In the genomic region with DNA sequence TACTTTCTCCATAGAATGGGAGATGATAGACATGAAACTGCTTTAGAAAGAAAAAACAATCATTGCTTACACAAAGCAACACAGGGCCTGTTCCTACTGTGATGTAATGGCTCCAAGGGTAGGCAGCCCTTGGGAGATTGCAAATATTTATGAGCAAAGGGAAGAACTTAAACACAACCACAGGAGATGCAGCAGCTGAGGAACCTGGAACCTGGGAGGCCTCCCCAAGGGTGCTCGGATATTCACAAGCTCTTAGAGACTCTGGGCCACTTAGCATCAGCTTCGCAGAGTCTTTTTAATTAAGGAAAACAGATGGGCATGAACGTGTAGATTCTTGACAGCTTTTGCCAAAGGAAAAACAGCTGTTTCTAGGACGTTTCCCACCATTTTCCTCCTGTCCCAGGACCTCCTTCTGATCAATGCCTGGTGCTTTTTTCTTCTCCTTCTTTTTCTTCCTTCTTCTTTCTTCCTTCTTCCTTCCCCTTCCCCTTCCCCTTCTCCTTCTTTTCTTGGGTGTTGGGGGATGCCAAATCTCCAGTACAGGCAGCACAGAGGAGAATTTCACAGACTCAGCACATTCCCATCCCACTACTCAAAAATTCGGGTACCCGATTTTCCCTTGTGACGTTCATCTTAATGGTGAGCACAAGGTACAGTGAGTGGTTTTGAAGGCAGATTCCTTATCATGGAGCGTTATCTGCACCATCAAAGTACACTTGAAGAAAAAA, we compare ENCODE assay signal across 16 cellular contexts. TPM values are rescaled to one million over a fixed set of nuclear protein-coding genes. Genes with fewer than 3 reads are reported as not detected.
DNase-seq lines count a peak whose midpoint lies in the region; ATAC-seq and TF ChIP-seq lines count a peak whose summit lies in the region.
"Had no signal": no experiment of that assay in that cellular context is flagged by ENCODE, and none has a peak within 500 bp of the region (broad histone marks: within the 10 kb centered on the region; RNA-seq: fewer than 3 reads in every experiment).

No MANE protein-coding gene starts in this region.

- H3K27me3 ChIP-seq in parathyroid adenoma (ENCODE audit: control insufficient read depth, insufficient read depth, low read length), result no peaks in the 10 kb centered on the region

- no peaks in the 10 kb centered on the region for H3K4me1 ChIP-seq in HEK293 (ENCODE audit: control insufficient read depth, insufficient read depth, low read length)
- H3K4me1 ChIP-seq in parathyroid adenoma, result peaks cover 4% of the 10 kb centered on the region

- no peak overlapping the region for H3K27ac ChIP-seq in HEK293 (ENCODE audit: extremely low read depth, low read depth, low read length)
- no peak overlapping the region for H3K27ac ChIP-seq in parathyroid adenoma

- ATAC-seq in activated CD8-positive, alpha-beta memory T cell treated with anti-CD3 and anti-CD28 coated beads, Interleukin-2, amount 10 ng/mL, durations not matched to agents 7 days and 5 days, result peak; percentile 9
- no peak for ATAC-seq in activated naive CD4-positive, alpha-beta T cell treated with anti-CD3 and anti-CD28 coated beads, Interleukin-2, amount 50 U/mL, for 72 hours

- H2AFZ ChIP-seq in parathyroid adenoma, result peak overlapping the region; percentile 58

- H3K9me3 ChIP-seq in HEK293 (ENCODE audit: control insufficient read depth, insufficient read depth, low read depth, low read length) (no peaks in the 10 kb centered on the region), parathyroid adenoma (ENCODE audit: control insufficient read depth, low read length) (no peaks in the 10 kb centered on the region)

- peaks cover 22% of the 10 kb centered on the region for H3K4me1 Mint-ChIP-seq in activated CD8-positive, alpha-beta memory T cell treated with anti-CD3 and anti-CD28 coated beads, Interleukin-2, amount 10 ng/mL, durations not matched to agents 7 days and 5 days

- no peak for DNase-seq in activated CD8-positive, alpha-beta memory T cell treated with anti-CD3 and anti-CD28 coated beads, Interleukin-2, amount 10 ng/mL, durations not matched to agents 7 days and 5 days
- no peak for DNase-seq in activated CD8-positive, alpha-beta memory T cell treated with anti-CD3 and anti-CD28 coated beads, Interleukin-2, amount 50 U/mL, for 48 hours
- DNase-seq in activated naive CD4-positive, alpha-beta T cell treated with anti-CD3 and anti-CD28 coated beads, Interleukin-2, amount 50 U/mL, for 72 hours (ENCODE audit: low spot score in 2 of 2), result no peak
- DNase-seq in mucosa of gallbladder (ENCODE audit: low spot score) (no peak), NCI-H510A treated with DMSO at 0.1 percent for 48 hours (lab: John Stamatoyannopoulos, UW) (no peak), foreskin melanocyte (no peak)
- DNase-seq: EL, hippocampal formation, natural killer cell, NCI-H1048, NCI-H2029, NCI-H69, SHP77 treated with DMSO at 0.1 percent for 48 hours had no signal

- POLR2A ChIA-PET in HEK293 (lab: Yijun Ruan, JAX), result no interaction called here

- H3K4me3 Mint-ChIP-seq in activated CD8-positive, alpha-beta memory T cell treated with anti-CD3 and anti-CD28 coated beads, Interleukin-2, amount 10 ng/mL, durations not matched to agents 7 days and 5 days, result no peak overlapping the region
- H3K4me3 Mint-ChIP-seq: natural killer cell had no signal

- H3K36me3 Mint-ChIP-seq in activated CD8-positive, alpha-beta memory T cell treated with anti-CD3 and anti-CD28 coated beads, Interleukin-2, amount 10 ng/mL, durations not matched to agents 7 days and 5 days, result no peaks in the 10 kb centered on the region
- peaks cover 0 to 34% of the 10 kb centered on the region in 2 donors for H3K36me3 Mint-ChIP-seq in activated naive CD4-positive, alpha-beta T cell treated with anti-CD3 and anti-CD28 coated beads, Interleukin-2, amount 50 U/mL, for 72 hours
- H3K36me3 Mint-ChIP-seq: IgD-negative memory B cell, natural killer cell had no signal

- H3K27me3 Mint-ChIP-seq in activated CD8-positive, alpha-beta memory T cell treated with anti-CD3 and anti-CD28 coated beads, Interleukin-2, amount 10 ng/mL, durations not matched to agents 7 days and 5 days, result peaks cover 65% of the 10 kb centered on the region
- H3K27me3 Mint-ChIP-seq: IgD-negative memory B cell had no signal

- no peak overlapping the region for H3K4me3 ChIP-seq in HEK293 (ENCODE audit: low read depth, low read length)
- no peak overlapping the region for H3K4me3 ChIP-seq in parathyroid adenoma (ENCODE audit: low read depth, low read length)

- TF ChIP-seq CTCF in HEK293 (tag by site-specific recombination; IDR thresholded peaks at IDR 0.05) (no peak), parathyroid adenoma (IDR thresholded peaks at IDR 0.05) (no peak)

- H3K9me3 Mint-ChIP-seq in activated CD8-positive, alpha-beta memory T cell treated with anti-CD3 and anti-CD28 coated beads, Interleukin-2, amount 10 ng/mL, durations not matched to agents 7 days and 5 days (ENCODE audit: low read depth), result no peaks in the 10 kb centered on the region
- no peaks in the 10 kb centered on the region for H3K9me3 Mint-ChIP-seq in activated naive CD4-positive, alpha-beta T cell treated with anti-CD3 and anti-CD28 coated beads, Interleukin-2, amount 50 U/mL, for 72 hours
- H3K9me3 Mint-ChIP-seq: IgD-negative memory B cell, natural killer cell had no signal

- H3K9ac ChIP-seq in parathyroid adenoma, result no peak overlapping the region

- no peak overlapping the region for H3K27ac Mint-ChIP-seq in activated CD8-positive, alpha-beta memory T cell treated with anti-CD3 and anti-CD28 coated beads, Interleukin-2, amount 10 ng/mL, durations not matched to agents 7 days and 5 days
- H3K27ac Mint-ChIP-seq in activated naive CD4-positive, alpha-beta T cell treated with anti-CD3 and anti-CD28 coated beads, Interleukin-2, amount 50 U/mL, for 72 hours, result peak overlapping the region; percentile 71 to 99
- H3K27ac Mint-ChIP-seq: natural killer cell had no signal

- H3K4me2 ChIP-seq in parathyroid adenoma (ENCODE audit: low read length), result no peak overlapping the region

- no peaks in the 10 kb centered on the region for H3K79me2 ChIP-seq in parathyroid adenoma

- H3K36me3 ChIP-seq in HEK293 (ENCODE audit: control insufficient read depth in 2 of 2, insufficient read depth in 1 of 2, low read length in 2 of 2) (no peaks in the 10 kb centered on the region), parathyroid adenoma (ENCODE audit: control insufficient read depth, insufficient read depth, low read length) (no peaks in the 10 kb centered on the region)

- CTCF ChIA-PET in activated CD8-positive, alpha-beta memory T cell treated with anti-CD3 and anti-CD28 coated beads, Interleukin-2, amount 10 ng/mL, durations not matched to agents 7 days and 5 days (lab: Charles Lee), result interaction anchor here (0.9 to 2.0 kb wide), 3 partner anchors 28 to 54 kb away, joined by 3 to 8 read pairs (median 3); no protein-coding TSS in a partner anchor
- CTCF ChIA-PET in HEK293 (lab: Yijun Ruan, JAX), result no interaction called here

TF ChIP-seq in HEK293, 187 proteins besides CTCF, POLR2A, EP300 and RAD21:
- peak; percentile 71 for TF ChIP-seq GLIS1 (tag by site-specific recombination; IDR thresholded peaks at IDR 0.05)
- TF ChIP-seq ZNF426 (tag by site-specific recombination; IDR thresholded peaks at IDR 0.05), result no peak
- no peak for TF ChIP-seq ZNF837 (tag by site-specific recombination; IDR thresholded peaks at IDR 0.05)
- TF ChIP-seq ZNF76 (tag by site-specific recombination; IDR thresholded peaks at IDR 0.05; ENCODE audit: borderline replicate concordance, low read depth), result no peak
- no peak for TF ChIP-seq YY2 (tag by site-specific recombination; IDR thresholded peaks at IDR 0.05)
- no peak for TF ChIP-seq PRDM1 (tag by site-specific recombination; IDR thresholded peaks at IDR 0.05)
- TF ChIP-seq EGR2 (tag by site-specific recombination; IDR thresholded peaks at IDR 0.05; ENCODE audit: low read depth), result no peak
- peak; percentile 55 for TF ChIP-seq ZIC2 (tag by site-specific recombination; IDR thresholded peaks at IDR 0.05)
- no peak for TF ChIP-seq RBAK (tag by site-specific recombination; IDR thresholded peaks at IDR 0.05)

RNA-seq across cellular contexts. Expression of gene TCF7, which starts 28.1 kb away (rescaled TPM):
- total RNA-seq in activated CD8-positive, alpha-beta memory T cell treated with anti-CD3 and anti-CD28 coated beads, Interleukin-2, amount 10 ng/mL, durations not matched to agents 7 days and 5 days, result 1 to 10 TPM; 7.0 to 7.9 TPM
- 100 to 1,000 TPM in 1 of 2 donors, 10 to 100 TPM in 1; 93.5 to 229 TPM for total RNA-seq in activated naive CD4-positive, alpha-beta T cell treated with anti-CD3 and anti-CD28 coated beads, Interleukin-2, amount 50 U/mL, for 72 hours
- 7.4 TPM for total RNA-seq in mucosa of gallbladder

Comparison
In these comparisons a context has a peak if more than half of its experiments do, and no peak if none do; other contexts are left out.
1. RNA of gene TCF7, which starts 28.1 kb away (total RNA-seq): 93.5 to 229 TPM in activated naive CD4-positive, alpha-beta T cell treated with anti-CD3 and anti-CD28 coated beads, Interleukin-2, amount 50 U/mL, for 72 hours; 7.0 to 7.9 TPM in activated CD8-positive, alpha-beta memory T cell treated with anti-CD3 and anti-CD28 coated beads, Interleukin-2, amount 10 ng/mL, durations not matched to agents 7 days and 5 days and 7.4 TPM in mucosa of gallbladder (single experiment); every median in the first group is over 10 times any median in the second.